ENCODE assay signal across 23 cellular contexts in the genomic region with DNA sequence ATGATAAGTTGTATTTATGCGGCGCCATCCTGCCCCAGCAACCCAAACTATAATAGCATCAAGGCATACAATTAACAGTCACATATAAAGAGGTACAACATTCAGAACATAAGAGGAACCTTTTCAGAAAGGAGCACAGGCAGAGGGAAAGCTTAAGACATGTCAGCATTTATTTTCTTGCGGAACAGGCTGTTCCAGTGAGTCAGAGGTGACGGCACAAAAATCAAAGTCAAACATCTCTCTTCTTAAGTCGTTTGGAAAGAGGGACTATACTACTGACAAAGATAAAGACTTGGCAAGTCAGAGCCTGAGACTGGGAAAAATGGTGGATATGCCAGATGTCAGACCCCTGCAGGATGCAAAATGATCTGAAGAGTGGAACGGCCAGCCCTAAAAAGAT.
DNase-seq lines count a peak whose midpoint lies in the region; ATAC-seq and TF ChIP-seq lines count a peak whose summit lies in the region.
"Had no signal": no experiment of that assay in that cellular context is flagged by ENCODE, and none has a peak within 500 bp of the region (broad histone marks: within the 10 kb centered on the region; RNA-seq: fewer than 3 reads in every experiment).

No MANE protein-coding gene starts in this region.

- no peak overlapping the region for H2AFZ ChIP-seq in mesenchymal stem cell (ENCODE audit: low read depth, low read length)

- POLR2A ChIA-PET in RWPE1 (lab: Yijun Ruan, JAX; ENCODE audit: low non-redundant PET) = no interaction called here

- H2AK5ac ChIP-seq in mesenchymal stem cell (ENCODE audit: low read length, severe bottlenecking) = no peak overlapping the region

- H2BK15ac ChIP-seq in mesenchymal stem cell (ENCODE audit: low read depth, poor library complexity, severe bottlenecking) = no peak overlapping the region

- H4K91ac ChIP-seq in mesenchymal stem cell (ENCODE audit: low read length) = no peak overlapping the region

- H3K4ac ChIP-seq in mesenchymal stem cell (ENCODE audit: low read depth in 1 of 2, low read length in 2 of 2) = no peak overlapping the region

- H3K9me3 ChIP-seq in mesenchymal stem cell (ENCODE audit: control insufficient read depth, low read length) = no peaks in the 10 kb centered on the region
- H3K9me3 ChIP-seq: gastrocnemius medialis, thoracic aorta had no signal

- H3K27ac ChIP-seq in RWPE1 (no peak overlapping the region), mesenchymal stem cell (ENCODE audit: low read length, poor library complexity, severe bottlenecking) (no peak overlapping the region)
- H3K27ac ChIP-seq: gastrocnemius medialis, thoracic aorta had no signal

- H3K18ac ChIP-seq in mesenchymal stem cell (ENCODE audit: low read depth in 1 of 2, low read length in 2 of 2) = no peak overlapping the region

- H3K23ac ChIP-seq in mesenchymal stem cell (ENCODE audit: low read length in 2 of 2) = no peak overlapping the region

- WGBS in mesenchymal stem cell = 63% methylated on average over 3 of the region's 6 CpGs

- no peaks in the 10 kb centered on the region for H3K36me3 ChIP-seq in mesenchymal stem cell (ENCODE audit: control insufficient read depth in 1 of 2, insufficient read depth in 2 of 2, low read depth in 1 of 2, low read length in 2 of 2)
- H3K36me3 ChIP-seq: gastrocnemius medialis, thoracic aorta had no signal

- H3K4me2 ChIP-seq in mesenchymal stem cell (ENCODE audit: low read length, poor library complexity, severe bottlenecking) = no peak overlapping the region

- intact Hi-C loops in posterior cingulate gyrus (cut with DNase I) = no loop called here

- no peak overlapping the region for H3K9ac ChIP-seq in mesenchymal stem cell (ENCODE audit: low read length)

- H3K4me3 ChIP-seq in choroid plexus epithelial cell (ENCODE audit: low read depth, low read length) (no peak overlapping the region), mesenchymal stem cell (ENCODE audit: insufficient read depth in 1 of 2, low read depth in 1 of 2, low read length in 2 of 2) (no peak overlapping the region)
- H3K4me3 ChIP-seq: gastrocnemius medialis, thoracic aorta had no signal

- no peaks in the 10 kb centered on the region for H3K27me3 ChIP-seq in mesenchymal stem cell (ENCODE audit: control insufficient read depth in 1 of 2, insufficient read depth in 1 of 2, low read length in 2 of 2)
- H3K27me3 ChIP-seq: gastrocnemius medialis had no signal

- no peaks in the 10 kb centered on the region for H3K79me1 ChIP-seq in mesenchymal stem cell (replicated peaks; ENCODE audit: low read length, poor library complexity, severe bottlenecking)

- TF ChIP-seq CTCF in RWPE1 (conservative IDR thresholded peaks at IDR 0.05; ENCODE audit: low read depth) = no peak
- TF ChIP-seq CTCF in choroid plexus epithelial cell (conservative IDR thresholded peaks at IDR 0.05; ENCODE audit: low read depth, low read length) = no peak

- no peak for ATAC-seq in HG02623 (IDR thresholded peaks at IDR 0.05; ENCODE audit: unreplicated experiment)
- ATAC-seq: activated T-helper 17 cell treated with anti-CD3 and anti-CD28 coated beads, Interleukin-2, amount 50 U/mL, for 72 hours; gastrocnemius medialis had no signal

- DNase-seq in ELF-1 (ENCODE audit: low read depth, low spot score) = peak; percentile 37
- DNase-seq in RWPE1 (ENCODE audit: low spot score) = peak; percentile 36
- peak; percentile 82 for DNase-seq in choroid plexus epithelial cell (ENCODE audit: low read depth)
- DNase-seq in mesenchymal stem cell = peak; percentile 54
- no peak for DNase-seq in posterior cingulate gyrus
- no peak for DNase-seq in GF-D8 (lab: John Stamatoyannopoulos, UW)
- DNase-seq in EL = no peak
- DNase-seq: activated CD4-positive, alpha-beta T cell treated with anti-CD3 and anti-CD28 coated beads, Interleukin-2, amount 10 ng/mL, durations not matched to agents 7 days and 5 days; activated naive CD8-positive, alpha-beta T cell treated with anti-CD3 and anti-CD28 coated beads for 36 hours; CD4-positive, alpha-beta memory T cell; DMS79 treated with DMSO at 0.1 percent for 48 hours; gastrocnemius medialis; kidney glomerular epithelial cell; naive B cell; NCI-H1436; NCI-H2171 treated with DMSO at 0.1 percent for 48 hours; NCI-H748 treated with DMSO at 0.1 percent for 48 hours; occipital lobe; OCI-M1; right cardiac atrium had no signal

- H3K14ac ChIP-seq in mesenchymal stem cell (ENCODE audit: low read length in 2 of 2) = no peak overlapping the region

- no peak overlapping the region for H2BK5ac ChIP-seq in mesenchymal stem cell (ENCODE audit: low read depth, low read length, poor library complexity, severe bottlenecking)

- peaks cover 8% of the 10 kb centered on the region for H3K4me1 ChIP-seq in mesenchymal stem cell (ENCODE audit: control insufficient read depth, insufficient read depth, low read depth, low read length)
- H3K4me1 ChIP-seq: gastrocnemius medialis had no signal

- CTCF ChIA-PET in RWPE1 (lab: Yijun Ruan, JAX) = no interaction called here

- H4K8ac ChIP-seq in mesenchymal stem cell (ENCODE audit: low read length) = no peak overlapping the region

- H2BK12ac ChIP-seq in mesenchymal stem cell (ENCODE audit: low read length in 2 of 2) = no peak overlapping the region

- H2BK120ac ChIP-seq in mesenchymal stem cell (ENCODE audit: low read depth, low read length) = no peak overlapping the region

Comparison
In these comparisons a context has a peak if more than half of its experiments do, and no peak if none do; other contexts are left out.
1. DNase-seq: peak in ELF-1 (single experiment), RWPE1 (single experiment), choroid plexus epithelial cell (single experiment) and mesenchymal stem cell (single experiment); none in posterior cingulate gyrus (0 of 10), GF-D8 (single experiment) and EL (single experiment).